Comparison of ENCODE assay signal across 8 cellular contexts in the genomic region with DNA sequence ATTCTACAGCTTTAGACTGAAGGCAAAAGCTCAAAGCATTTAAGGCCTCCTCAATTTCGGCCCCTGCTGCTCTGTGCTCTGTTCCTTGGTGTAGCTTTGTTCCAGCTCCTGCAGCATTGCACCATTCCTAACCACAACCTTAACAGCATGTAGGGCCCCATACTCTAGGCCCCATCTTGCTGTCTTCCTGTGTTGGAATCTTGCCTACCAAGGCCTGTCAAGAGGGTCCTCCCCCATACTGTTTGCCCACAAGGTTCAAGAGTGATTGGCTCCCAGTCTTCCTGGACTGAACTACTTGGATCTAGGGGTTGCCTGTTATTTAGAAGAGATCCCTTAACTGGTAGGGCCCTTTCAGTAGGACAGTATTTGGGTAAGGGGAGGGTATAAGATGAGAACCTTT. TPM values are rescaled to one million over a fixed set of nuclear protein-coding genes. Genes with fewer than 3 reads are reported as not detected.
A peak's percentile ranks its signal among the peaks of the same experiment; 100 is the strongest.
DNase-seq lines count a peak whose midpoint lies in the region; ATAC-seq and TF ChIP-seq lines count a peak whose summit lies in the region.

No MANE protein-coding gene starts in this region.

- peaks cover 53% of the 10 kb centered on the region for H3K4me1 Mint-ChIP-seq in CD8-positive, alpha-beta T cell (ENCODE audit: low read depth)

- TF ChIP-seq CTCF in CD8-positive, alpha-beta T cell (IDR thresholded peaks at IDR 0.05): no peak
- no peak for TF ChIP-seq CTCF in IMR-90 (conservative IDR thresholded peaks at IDR 0.05; ENCODE audit: low read depth, low read length)
- no peak for TF ChIP-seq CTCF in WERI-Rb-1 (IDR thresholded peaks at IDR 0.05; ENCODE audit: low read depth, low read length)
- no peak for TF ChIP-seq CTCF in Peyer's patch (IDR thresholded peaks at IDR 0.05)
- TF ChIP-seq CTCF in GM20000 (IDR thresholded peaks at IDR 0.05; ENCODE audit: extremely low read depth, missing control alignments): no peak

- peak overlapping the region; percentile 75 for H3K27ac Mint-ChIP-seq in CD8-positive, alpha-beta T cell

- POLR2A ChIA-PET in CD8-positive, alpha-beta T cell (lab: Charles Lee): interaction anchor here (1.2 kb wide), 1 partner anchor 20 kb away, joined by 3 read pairs; no protein-coding TSS in a partner anchor
- POLR2A ChIA-PET in IMR-90 (lab: Charles Lee; ENCODE audit: unreplicated experiment): interaction anchor here (0.7 to 1.0 kb wide), 2 partner anchors 35 to 62 kb away, joined by 3 to 7 read pairs; a partner anchor contains a TSS

- no peak overlapping the region for H4K5ac ChIP-seq in IMR-90 (ENCODE audit: low read depth, low read length)

- H2AK5ac ChIP-seq in IMR-90 (ENCODE audit: low read depth, low read length): no peak overlapping the region

- no peak overlapping the region for H3K4me3 ChIP-seq in CD8-positive, alpha-beta T cell (ENCODE audit: low read depth, low read length)
- H3K4me3 ChIP-seq in IMR-90 (ENCODE audit: insufficient read depth, low read depth, low read length) (no peak overlapping the region), WERI-Rb-1 (ENCODE audit: low read depth, low read length) (no peak overlapping the region), iPS-18a (ENCODE audit: low read length) (no peak overlapping the region), Peyer's patch (no peak overlapping the region)

- peak overlapping the region; percentile 15; the same call in 1 of the 2 replicates for H3K9ac ChIP-seq in IMR-90 (ENCODE audit: low read depth, low read length)
- H3K9ac ChIP-seq in iPS-18a (ENCODE audit: low read length): no peak overlapping the region

- H3K4me3 Mint-ChIP-seq in CD8-positive, alpha-beta T cell: peak overlapping the region; percentile 32

- TF ChIP-seq RAD21 in IMR-90 (IDR thresholded peaks at IDR 0.05; ENCODE audit: low read length): no peak

- no peaks in the 10 kb centered on the region for H3K27me3 Mint-ChIP-seq in CD8-positive, alpha-beta T cell (ENCODE audit: low read depth)

- no peak overlapping the region for H2BK20ac ChIP-seq in IMR-90 (ENCODE audit: low read depth, low read length)

- DNase-seq in CD8-positive, alpha-beta T cell: no peak
- DNase-seq in IMR-90: no peak
- no peak for DNase-seq in WERI-Rb-1
- no peak for DNase-seq in NCI-H2227 (lab: John Stamatoyannopoulos, UW; ENCODE audit: unreplicated experiment)
- no peak for DNase-seq in Peyer's patch
- no peak for DNase-seq in DMS79 treated with DMSO at 0.1 percent for 48 hours (lab: John Stamatoyannopoulos, UW)
- DNase-seq in GM20000 (ENCODE audit: low spot score): no peak

- no peak overlapping the region for H3K18ac ChIP-seq in IMR-90 (ENCODE audit: low read depth, low read length)

- no peaks in the 10 kb centered on the region for H3K9me3 Mint-ChIP-seq in CD8-positive, alpha-beta T cell

- H2BK15ac ChIP-seq in IMR-90 (ENCODE audit: low read depth, low read length): no peak overlapping the region

- intact Hi-C loops in CD8-positive, alpha-beta T cell (cut with DNase I, micrococcal nuclease): no loop called here
- intact Hi-C loops in IMR-90 (cut with micrococcal nuclease): no loop called here

- no peak overlapping the region for H3K27ac ChIP-seq in CD8-positive, alpha-beta T cell (ENCODE audit: low read depth, low read length)
- H3K27ac ChIP-seq in IMR-90 (ENCODE audit: insufficient read depth, low read length): peak overlapping the region; percentile 7; the same call in 1 of the 2 replicates
- H3K27ac ChIP-seq in WERI-Rb-1: 0 out of 2 replicates have a peak overlapping the region, but pooled peaks have one; percentile 9
- peak overlapping the region; percentile 36 for H3K27ac ChIP-seq in iPS-18a (ENCODE audit: low read length)
- H3K27ac ChIP-seq in Peyer's patch: no peak overlapping the region

- WGBS in IMR-90 (ENCODE audit: extremely low coverage in 2 of 2, insufficient read length in 1 of 2), 2 experiments: 83% methylated on average over 1 of the region's 1 CpG; no CpG with 5 or more reads in 1 of the 2 experiments

- peaks cover 19% of the 10 kb centered on the region for H3K36me3 ChIP-seq in CD8-positive, alpha-beta T cell (ENCODE audit: insufficient read depth, low read length)
- peaks cover 56% of the 10 kb centered on the region for H3K36me3 ChIP-seq in IMR-90 (ENCODE audit: control insufficient read depth, insufficient read depth, low read length)
- H3K36me3 ChIP-seq in WERI-Rb-1: peaks cover 70% of the 10 kb centered on the region
- peaks cover 42% of the 10 kb centered on the region for H3K36me3 ChIP-seq in iPS-18a (ENCODE audit: control insufficient read depth, low read depth, low read length)
- H3K36me3 ChIP-seq in Peyer's patch: peaks cover 0 to 50% (median 0%) of the 10 kb centered on the region in 3 donors

- peak overlapping the region; percentile 11 for H3K23ac ChIP-seq in IMR-90 (ENCODE audit: low read depth, low read length)

- dilution Hi-C loops in IMR-90 (cut with HindIII; ENCODE audit: low sequenced_read_pairs, unreplicated experiment): no loop called here

- peaks cover 77% of the 10 kb centered on the region for H4K20me1 ChIP-seq in IMR-90 (ENCODE audit: insufficient read depth, low read length)

- no peak overlapping the region for H4K8ac ChIP-seq in IMR-90 (ENCODE audit: low read depth in 2 of 2, low read length in 2 of 2)

- no peak overlapping the region for H2AFZ ChIP-seq in IMR-90 (replicated peaks; ENCODE audit: low read length, poor library complexity)

- peaks cover 24 to 78% of the 10 kb centered on the region in 2 experiments for H3K79me1 ChIP-seq in IMR-90 (ENCODE audit: low read depth in 1 of 2, low read length in 2 of 2)

- no peak overlapping the region for H3K56ac ChIP-seq in IMR-90 (ENCODE audit: extremely low read depth, insufficient read depth, low read length)

- H2AK9ac ChIP-seq in IMR-90 (replicated peaks; ENCODE audit: low read depth, low read length, poor library complexity): no peak overlapping the region

- H2BK120ac ChIP-seq in IMR-90 (ENCODE audit: low read depth, low read length): no peak overlapping the region

- in situ Hi-C loops in IMR-90 (cut with MboI; ENCODE audit: low sequenced_read_pairs): no loop called here

- H3K4ac ChIP-seq in IMR-90 (ENCODE audit: low read depth, low read length): no peak overlapping the region

- no peak for TF ChIP-seq POLR2A in IMR-90 (IDR thresholded peaks at IDR 0.05; ENCODE audit: low read depth, low read length)
- TF ChIP-seq POLR2A in Peyer's patch (IDR thresholded peaks at IDR 0.05): no peak

- no peaks in the 10 kb centered on the region for H3K27me3 ChIP-seq in CD8-positive, alpha-beta T cell (ENCODE audit: insufficient read depth, low read length)
- H3K27me3 ChIP-seq in IMR-90 (ENCODE audit: control insufficient read depth, insufficient read depth, low read length) (no peaks in the 10 kb centered on the region), WERI-Rb-1 (ENCODE audit: insufficient read depth, low read depth, severe bottlenecking) (no peaks in the 10 kb centered on the region), iPS-18a (ENCODE audit: control insufficient read depth, insufficient read depth, low read length) (no peaks in the 10 kb centered on the region), Peyer's patch (no peaks in the 10 kb centered on the region)

- peak overlapping the region; percentile 21 for H2BK5ac ChIP-seq in IMR-90 (ENCODE audit: low read depth, low read length, poor library complexity, severe bottlenecking)

- H3K9me1 ChIP-seq in IMR-90 (ENCODE audit: insufficient read depth, low read length): peaks cover 32% of the 10 kb centered on the region

- peak overlapping the region; percentile 29; the same call in 1 of the 2 replicates for H3K4me2 ChIP-seq in IMR-90 (ENCODE audit: low read depth, low read length)

- H3K36me3 Mint-ChIP-seq in CD8-positive, alpha-beta T cell: peaks cover 72% of the 10 kb centered on the region

- 0 out of 2 replicates have a peak overlapping the region, but pooled peaks have one; percentile 25 for H3K14ac ChIP-seq in IMR-90 (replicated peaks; ENCODE audit: low read depth, low read length)

- CTCF ChIA-PET in CD8-positive, alpha-beta T cell (lab: Charles Lee): interaction anchor here (1.2 to 6.8 kb wide), 4 partner anchors 9 to 79 kb away, joined by 3 to 65 read pairs (median 5); no protein-coding TSS in a partner anchor
- CTCF ChIA-PET in IMR-90 (lab: Yijun Ruan, JAX): interaction anchor here (0.6 to 1.4 kb wide), 3 partner anchors 79 to 303 kb away, joined by 3 to 4 read pairs (median 3); no protein-coding TSS in a partner anchor

- H3K4me1 ChIP-seq in CD8-positive, alpha-beta T cell (ENCODE audit: insufficient read depth, low read length): peaks cover 34% of the 10 kb centered on the region
- peaks cover 17% of the 10 kb centered on the region for H3K4me1 ChIP-seq in IMR-90 (ENCODE audit: control insufficient read depth, insufficient read depth, low read length)
- H3K4me1 ChIP-seq in iPS-18a (ENCODE audit: control insufficient read depth, low read depth, low read length): peaks cover 13% of the 10 kb centered on the region
- peaks cover 0 to 70% (median 4%) of the 10 kb centered on the region in 4 donors for H3K4me1 ChIP-seq in Peyer's patch

- no TSS peak for BruUV-seq in IMR-90 (replicated peaks; lab: Mats Ljungman, UMichigan)

- H4K91ac ChIP-seq in IMR-90 (ENCODE audit: insufficient read depth, low read depth, low read length): no peak overlapping the region

- H3K9me3 ChIP-seq in CD8-positive, alpha-beta T cell (ENCODE audit: low read length): no peaks in the 10 kb centered on the region
- H3K9me3 ChIP-seq in IMR-90 (ENCODE audit: control insufficient read depth, insufficient read depth, low read length) (no peaks in the 10 kb centered on the region), WERI-Rb-1 (ENCODE audit: severe bottlenecking) (no peaks in the 10 kb centered on the region), iPS-18a (ENCODE audit: control insufficient read depth, low read depth, low read length) (no peaks in the 10 kb centered on the region), Peyer's patch (no peaks in the 10 kb centered on the region)

- ATAC-seq in CD8-positive, alpha-beta T cell: no peak
- ATAC-seq in IMR-90 (ENCODE audit: low read depth): no peak

TF ChIP-seq in IMR-90, 13 proteins besides CTCF, POLR2A, EP300 and RAD21 (continues in another document):
- TF ChIP-seq CEBPB (IDR thresholded peaks at IDR 0.05; ENCODE audit: low read depth, low read length): no peak

RNA-seq across cellular contexts. Expression of a gene that starts 26.8 kb away (rescaled TPM):
- 10 to 100 TPM; 37.1 to 37.4 TPM for total RNA-seq in CD8-positive, alpha-beta T cell
- 27.2 and 30.8 TPM in 2 replicates for total RNA-seq in IMR-90 (2012; rRNA removed)
- polyA plus RNA-seq in IMR-90 (2012; rRNA removed): 32.8 and 36.4 TPM in 2 replicates
- 28.0 and 41.7 TPM in 2 replicates for polyA plus RNA-seq in IMR-90 (2012; cell fraction: cytosol; rRNA removed)
- polyA plus RNA-seq in IMR-90 (2012; cell fraction: nucleus; rRNA removed; ENCODE audit: low replicate concordance): 30.3 and 55.3 TPM in 2 replicates
- 10 to 100 TPM in 2 of 4 donors, 1 to 10 TPM in 2; 3.9 to 19.0 (median 7.7) TPM for total RNA-seq in Peyer's patch

RNA-seq across cellular contexts. Expression of a gene that starts 49.9 kb away (rescaled TPM):
- total RNA-seq in CD8-positive, alpha-beta T cell: 1 to 10 TPM; 1.7 TPM
- 0.56 and 0.72 TPM in 2 replicates for total RNA-seq in IMR-90 (2012; rRNA removed)
- polyA plus RNA-seq in IMR-90 (2012; rRNA removed): 0.89 and 1.0 TPM in 2 replicates
- polyA plus RNA-seq in IMR-90 (2012; cell fraction: cytosol; rRNA removed): 0.05 and 1.0 TPM in 2 replicates
- polyA plus RNA-seq in IMR-90 (2012; cell fraction: nucleus; rRNA removed; ENCODE audit: low replicate concordance): 2.2 and 3.2 TPM in 2 replicates
- total RNA-seq in Peyer's patch: 100 to 1,000 TPM in 3 of 4 donors, 10 to 100 TPM in 1; 48.7 to 213 (median 187) TPM

Comparison
In these comparisons a context has a peak if more than half of its experiments do, and no peak if none do; other contexts are left out.
1. H3K27ac ChIP-seq: peak in IMR-90 (single experiment), WERI-Rb-1 (single experiment) and iPS-18a (single experiment); none in CD8-positive, alpha-beta T cell (single experiment) and Peyer's patch (0 of 4).
2. RNA of a gene that starts 49.9 kb away (total RNA-seq): 48.7 to 213 TPM in Peyer's patch; 1.7 TPM in CD8-positive, alpha-beta T cell and 0.56 to 0.72 TPM in IMR-90; every median in the first group is over 10 times any median in the second.